ENCODE assay signal across 1 cellular context in the genomic region with DNA sequence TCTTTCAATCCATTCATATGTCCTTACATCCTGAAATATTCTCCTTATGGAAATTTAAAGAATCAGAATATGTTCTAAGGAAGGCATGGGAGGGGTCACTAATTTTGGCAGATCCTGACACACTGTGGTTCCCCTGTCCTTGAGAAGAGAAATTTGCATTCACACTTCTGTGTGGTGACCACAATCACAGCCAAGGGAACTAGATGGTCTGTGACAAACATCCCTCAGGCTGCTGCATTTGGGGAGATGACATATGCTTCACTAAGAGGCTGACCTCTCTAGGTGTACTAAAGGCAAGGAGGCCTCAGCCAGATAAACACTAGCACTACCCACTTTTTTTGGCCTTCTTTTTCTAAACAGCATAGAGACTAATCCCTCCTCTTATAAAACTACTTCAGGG.
TF ChIP-seq lines count a peak whose summit lies in the region.

No MANE protein-coding gene starts in this region.

TF ChIP-seq in GM12878, 131 proteins besides CTCF, POLR2A, EP300 and RAD21 (continued from another document):
- TF ChIP-seq, protein P1, sequence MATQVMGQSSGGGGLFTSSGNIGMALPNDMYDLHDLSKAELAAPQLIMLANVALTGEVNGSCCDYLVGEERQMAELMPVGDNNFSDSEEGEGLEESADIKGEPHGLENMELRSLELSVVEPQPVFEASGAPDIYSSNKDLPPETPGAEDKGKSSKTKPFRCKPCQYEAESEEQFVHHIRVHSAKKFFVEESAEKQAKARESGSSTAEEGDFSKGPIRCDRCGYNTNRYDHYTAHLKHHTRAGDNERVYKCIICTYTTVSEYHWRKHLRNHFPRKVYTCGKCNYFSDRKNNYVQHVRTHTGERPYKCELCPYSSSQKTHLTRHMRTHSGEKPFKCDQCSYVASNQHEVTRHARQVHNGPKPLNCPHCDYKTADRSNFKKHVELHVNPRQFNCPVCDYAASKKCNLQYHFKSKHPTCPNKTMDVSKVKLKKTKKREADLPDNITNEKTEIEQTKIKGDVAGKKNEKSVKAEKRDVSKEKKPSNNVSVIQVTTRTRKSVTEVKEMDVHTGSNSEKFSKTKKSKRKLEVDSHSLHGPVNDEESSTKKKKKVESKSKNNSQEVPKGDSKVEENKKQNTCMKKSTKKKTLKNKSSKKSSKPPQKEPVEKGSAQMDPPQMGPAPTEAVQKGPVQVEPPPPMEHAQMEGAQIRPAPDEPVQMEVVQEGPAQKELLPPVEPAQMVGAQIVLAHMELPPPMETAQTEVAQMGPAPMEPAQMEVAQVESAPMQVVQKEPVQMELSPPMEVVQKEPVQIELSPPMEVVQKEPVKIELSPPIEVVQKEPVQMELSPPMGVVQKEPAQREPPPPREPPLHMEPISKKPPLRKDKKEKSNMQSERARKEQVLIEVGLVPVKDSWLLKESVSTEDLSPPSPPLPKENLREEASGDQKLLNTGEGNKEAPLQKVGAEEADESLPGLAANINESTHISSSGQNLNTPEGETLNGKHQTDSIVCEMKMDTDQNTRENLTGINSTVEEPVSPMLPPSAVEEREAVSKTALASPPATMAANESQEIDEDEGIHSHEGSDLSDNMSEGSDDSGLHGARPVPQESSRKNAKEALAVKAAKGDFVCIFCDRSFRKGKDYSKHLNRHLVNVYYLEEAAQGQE (IDR thresholded peaks at IDR 0.05; ENCODE audit: low read depth, low read length), result no peak
- TF ChIP-seq NBN (IDR thresholded peaks at IDR 0.05), result peak; percentile 30; the same call in 1 of the 2 replicates
- TF ChIP-seq, protein P2, sequence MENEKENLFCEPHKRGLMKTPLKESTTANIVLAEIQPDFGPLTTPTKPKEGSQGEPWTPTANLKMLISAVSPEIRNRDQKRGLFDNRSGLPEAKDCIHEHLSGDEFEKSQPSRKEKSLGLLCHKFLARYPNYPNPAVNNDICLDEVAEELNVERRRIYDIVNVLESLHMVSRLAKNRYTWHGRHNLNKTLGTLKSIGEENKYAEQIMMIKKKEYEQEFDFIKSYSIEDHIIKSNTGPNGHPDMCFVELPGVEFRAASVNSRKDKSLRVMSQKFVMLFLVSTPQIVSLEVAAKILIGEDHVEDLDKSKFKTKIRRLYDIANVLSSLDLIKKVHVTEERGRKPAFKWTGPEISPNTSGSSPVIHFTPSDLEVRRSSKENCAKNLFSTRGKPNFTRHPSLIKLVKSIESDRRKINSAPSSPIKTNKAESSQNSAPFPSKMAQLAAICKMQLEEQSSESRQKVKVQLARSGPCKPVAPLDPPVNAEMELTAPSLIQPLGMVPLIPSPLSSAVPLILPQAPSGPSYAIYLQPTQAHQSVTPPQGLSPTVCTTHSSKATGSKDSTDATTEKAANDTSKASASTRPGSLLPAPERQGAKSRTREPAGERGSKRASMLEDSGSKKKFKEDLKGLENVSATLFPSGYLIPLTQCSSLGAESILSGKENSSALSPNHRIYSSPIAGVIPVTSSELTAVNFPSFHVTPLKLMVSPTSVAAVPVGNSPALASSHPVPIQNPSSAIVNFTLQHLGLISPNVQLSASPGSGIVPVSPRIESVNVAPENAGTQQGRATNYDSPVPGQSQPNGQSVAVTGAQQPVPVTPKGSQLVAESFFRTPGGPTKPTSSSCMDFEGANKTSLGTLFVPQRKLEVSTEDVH (IDR thresholded peaks at IDR 0.05; ENCODE audit: low read depth, partially characterized antibody), result no peak
- peak; percentile 34 for TF ChIP-seq MEF2B (IDR thresholded peaks at IDR 0.05; ENCODE audit: partially characterized antibody, poor library complexity, severe bottlenecking)
- TF ChIP-seq, protein P3, sequence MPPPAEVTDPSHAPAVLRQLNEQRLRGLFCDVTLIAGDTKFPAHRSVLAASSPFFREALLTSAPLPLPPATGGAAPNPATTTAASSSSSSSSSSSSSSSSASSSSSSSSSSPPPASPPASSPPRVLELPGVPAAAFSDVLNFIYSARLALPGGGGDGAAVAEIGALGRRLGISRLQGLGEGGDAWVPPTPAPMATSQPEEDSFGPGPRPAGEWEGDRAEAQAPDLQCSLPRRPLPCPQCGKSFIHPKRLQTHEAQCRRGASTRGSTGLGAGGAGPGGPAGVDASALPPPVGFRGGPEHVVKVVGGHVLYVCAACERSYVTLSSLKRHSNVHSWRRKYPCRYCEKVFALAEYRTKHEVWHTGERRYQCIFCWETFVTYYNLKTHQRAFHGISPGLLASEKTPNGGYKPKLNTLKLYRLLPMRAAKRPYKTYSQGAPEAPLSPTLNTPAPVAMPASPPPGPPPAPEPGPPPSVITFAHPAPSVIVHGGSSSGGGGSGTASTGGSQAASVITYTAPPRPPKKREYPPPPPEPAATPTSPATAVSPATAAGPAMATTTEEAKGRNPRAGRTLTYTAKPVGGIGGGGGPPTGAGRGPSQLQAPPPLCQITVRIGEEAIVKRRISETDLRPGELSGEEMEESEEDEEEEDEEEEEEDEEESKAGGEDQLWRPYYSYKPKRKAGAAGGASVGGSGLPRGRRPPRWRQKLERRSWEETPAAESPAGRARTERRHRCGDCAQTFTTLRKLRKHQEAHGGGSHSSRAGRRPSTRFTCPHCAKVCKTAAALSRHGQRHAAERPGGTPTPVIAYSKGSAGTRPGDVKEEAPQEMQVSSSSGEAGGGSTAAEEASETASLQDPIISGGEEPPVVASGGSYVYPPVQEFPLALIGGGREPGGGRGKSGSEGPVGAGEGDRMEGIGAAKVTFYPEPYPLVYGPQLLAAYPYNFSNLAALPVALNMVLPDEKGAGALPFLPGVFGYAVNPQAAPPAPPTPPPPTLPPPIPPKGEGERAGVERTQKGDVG (CRISPR knock-in tag; IDR thresholded peaks at IDR 0.05), result no peak
- peak; percentile 85 for TF ChIP-seq RELB (IDR thresholded peaks at IDR 0.05; ENCODE audit: low read depth)
- TF ChIP-seq EGR1 (IDR thresholded peaks at IDR 0.05; ENCODE audit: borderline replicate concordance in 1 of 2, low read depth in 2 of 2, low read length in 2 of 2), result no peak
- peak; percentile 85 to 86 for TF ChIP-seq BHLHE40 (IDR thresholded peaks at IDR 0.05; ENCODE audit: borderline replicate concordance in 1 of 2, low read depth in 2 of 2, low read length in 1 of 2)
- TF ChIP-seq ATF7 (IDR thresholded peaks at IDR 0.05; ENCODE audit: low read depth), result peak; percentile 78
- TF ChIP-seq SKIL (IDR thresholded peaks at IDR 0.05; ENCODE audit: low read depth, poor library complexity, severe bottlenecking), result peak; percentile 60
- 0 out of 2 replicates have a peak, but pooled peaks have one; percentile 48 for TF ChIP-seq SMARCA5 (IDR thresholded peaks at IDR 0.05)
- TF ChIP-seq IKZF2 (IDR thresholded peaks at IDR 0.05), result peak; percentile 79 to 83; a peak in 3 of 4 replicates
- TF ChIP-seq CREM (IDR thresholded peaks at IDR 0.05; ENCODE audit: low read depth), result 0 out of 2 replicates have a peak, but pooled peaks have one; percentile 19
- peak; percentile 83 for TF ChIP-seq RUNX3 (IDR thresholded peaks at IDR 0.05; ENCODE audit: low read length)
- TF ChIP-seq STAT3 (IDR thresholded peaks at IDR 0.05; ENCODE audit: low read depth, low read length), result no peak
- peak; percentile 48; the same call in 1 of the 2 replicates for TF ChIP-seq DPF2 (IDR thresholded peaks at IDR 0.05)
- TF ChIP-seq TCF7 (IDR thresholded peaks at IDR 0.05; ENCODE audit: borderline replicate concordance), result no peak
- TF ChIP-seq ZNF274 (IDR thresholded peaks at IDR 0.05; ENCODE audit: insufficient read depth, insufficient read length), result no peak
- TF ChIP-seq HDGF (IDR thresholded peaks at IDR 0.05), result no peak
- peak; percentile 36; the same call in 1 of the 2 replicates for TF ChIP-seq EED (IDR thresholded peaks at IDR 0.05; ENCODE audit: low read depth)
- no peak for TF ChIP-seq BACH1 (IDR thresholded peaks at IDR 0.05; ENCODE audit: borderline replicate concordance)
- TF ChIP-seq RELA (IDR thresholded peaks at IDR 0.05; ENCODE audit: borderline replicate concordance, partially characterized antibody), result no peak
- TF ChIP-seq MTA2 (IDR thresholded peaks at IDR 0.05; ENCODE audit: low read depth), result peak; percentile 53
- peak; percentile 75 for TF ChIP-seq NR2F1 (conservative IDR thresholded peaks at IDR 0.05)
- TF ChIP-seq, protein P4, sequence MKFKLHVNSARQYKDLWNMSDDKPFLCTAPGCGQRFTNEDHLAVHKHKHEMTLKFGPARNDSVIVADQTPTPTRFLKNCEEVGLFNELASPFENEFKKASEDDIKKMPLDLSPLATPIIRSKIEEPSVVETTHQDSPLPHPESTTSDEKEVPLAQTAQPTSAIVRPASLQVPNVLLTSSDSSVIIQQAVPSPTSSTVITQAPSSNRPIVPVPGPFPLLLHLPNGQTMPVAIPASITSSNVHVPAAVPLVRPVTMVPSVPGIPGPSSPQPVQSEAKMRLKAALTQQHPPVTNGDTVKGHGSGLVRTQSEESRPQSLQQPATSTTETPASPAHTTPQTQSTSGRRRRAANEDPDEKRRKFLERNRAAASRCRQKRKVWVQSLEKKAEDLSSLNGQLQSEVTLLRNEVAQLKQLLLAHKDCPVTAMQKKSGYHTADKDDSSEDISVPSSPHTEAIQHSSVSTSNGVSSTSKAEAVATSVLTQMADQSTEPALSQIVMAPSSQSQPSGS (IDR thresholded peaks at IDR 0.05; ENCODE audit: low read length), result 0 out of 2 replicates have a peak, but pooled peaks have one; percentile 34
- TF ChIP-seq POU2F2 (IDR thresholded peaks at IDR 0.05; ENCODE audit: borderline replicate concordance, low read depth, low read length), result peak; percentile 94; the same call in 2 of the 3 replicates
- TF ChIP-seq ZNF687 (IDR thresholded peaks at IDR 0.05), result peak; percentile 66
